1 cellular context compared by ENCODE assay signal in genomic region chr6:157994126-157994795, GRCh38.
TF ChIP-seq lines count a peak whose summit lies in the region.

No MANE protein-coding gene starts in this region.

TF ChIP-seq in Ishikawa, 13 proteins besides CTCF, POLR2A, EP300 and RAD21:
- TF ChIP-seq NFIC (IDR thresholded peaks at IDR 0.05) (no peak), USF1 (IDR thresholded peaks at IDR 0.05) (peak; percentile 47)
